9 cellular contexts compared by ENCODE assay signal in genomic region chr7:138170959-138171703, GRCh38.
DNase-seq lines count a peak whose midpoint lies in the region; ATAC-seq and TF ChIP-seq lines count a peak whose summit lies in the region.
"Had no signal": no experiment of that assay in that cellular context is flagged by ENCODE, and none has a peak within 500 bp of the region (broad histone marks: within the 10 kb centered on the region; RNA-seq: fewer than 3 reads in every experiment).

No MANE protein-coding gene starts in this region.

- ATAC-seq in GM19463 (IDR thresholded peaks at IDR 0.05; ENCODE audit: unreplicated experiment), result peak; percentile 93
- ATAC-seq in HG03060 (IDR thresholded peaks at IDR 0.05; ENCODE audit: low read depth, unreplicated experiment), result peak; percentile 91
- ATAC-seq in activated CD8-positive, alpha-beta T cell treated with anti-CD3 and anti-CD28 coated beads for 36 hours, result peak; percentile 82

- H3K4me3 ChIP-seq in GM12865 (ENCODE audit: low read depth, low read length), result no peak overlapping the region

- H3K27me3 Mint-ChIP-seq in activated CD8-positive, alpha-beta T cell treated with anti-CD3 and anti-CD28 coated beads for 36 hours, result peaks cover 18% of the 10 kb centered on the region

- TF ChIP-seq CTCF in GM12865 (IDR thresholded peaks at IDR 0.05; ENCODE audit: insufficient read depth, low read depth, low read length, missing control alignments), result no peak
- TF ChIP-seq CTCF in activated CD8-positive, alpha-beta T cell treated with anti-CD3 and anti-CD28 coated beads for 36 hours (IDR thresholded peaks at IDR 0.05), result no peak

- POLR2A ChIA-PET in activated CD8-positive, alpha-beta T cell treated with anti-CD3 and anti-CD28 coated beads for 36 hours (lab: Charles Lee), result no interaction called here

- DNase-seq in GM12865 (ENCODE audit: low read depth) (peak; percentile 70), hepatic stellate cell (ENCODE audit: low spot score) (no peak), NCI-H446 (lab: John Stamatoyannopoulos, UW) (no peak), NCI-H345 treated with DMSO at 0.1 percent for 48 hours (lab: John Stamatoyannopoulos, UW; ENCODE audit: unreplicated experiment) (no peak), NCI-H2196 treated with DMSO at 0.1 percent for 48 hours (lab: John Stamatoyannopoulos, UW; ENCODE audit: unreplicated experiment) (no peak)
- no peak for DNase-seq in activated CD8-positive, alpha-beta T cell treated with anti-CD3 and anti-CD28 coated beads for 36 hours
- DNase-seq: stimulated activated CD4-positive, alpha-beta T cell treated with anti-CD3 and anti-CD28 coated beads, Interleukin-12 subunit alpha, Interleukin-12 subunit beta, amount 100 ng/mL, for 4 hours had no signal

- H3K9me3 Mint-ChIP-seq in activated CD8-positive, alpha-beta T cell treated with anti-CD3 and anti-CD28 coated beads for 36 hours, result peaks cover 10% of the 10 kb centered on the region

- H3K4me3 Mint-ChIP-seq in activated CD8-positive, alpha-beta T cell treated with anti-CD3 and anti-CD28 coated beads for 36 hours, result no peak overlapping the region

- H3K4me1 Mint-ChIP-seq in activated CD8-positive, alpha-beta T cell treated with anti-CD3 and anti-CD28 coated beads for 36 hours (ENCODE audit: low read depth), result peaks cover 17% of the 10 kb centered on the region

- H3K27ac Mint-ChIP-seq in activated CD8-positive, alpha-beta T cell treated with anti-CD3 and anti-CD28 coated beads for 36 hours, result no peak overlapping the region

- intact Hi-C loops in activated CD8-positive, alpha-beta T cell treated with anti-CD3 and anti-CD28 coated beads for 36 hours (cut with micrococcal nuclease), result no loop called here

- H3K36me3 Mint-ChIP-seq in activated CD8-positive, alpha-beta T cell treated with anti-CD3 and anti-CD28 coated beads for 36 hours (ENCODE audit: low read depth), result peaks cover 4% of the 10 kb centered on the region

- CTCF ChIA-PET in activated CD8-positive, alpha-beta T cell treated with anti-CD3 and anti-CD28 coated beads for 36 hours (lab: Charles Lee), result interaction anchor here (0.8 to 2.1 kb wide), 3 partner anchors 10 to 567 kb away, joined by 3 to 6 read pairs (median 6); no protein-coding TSS in a partner anchor
